In the genomic region with DNA sequence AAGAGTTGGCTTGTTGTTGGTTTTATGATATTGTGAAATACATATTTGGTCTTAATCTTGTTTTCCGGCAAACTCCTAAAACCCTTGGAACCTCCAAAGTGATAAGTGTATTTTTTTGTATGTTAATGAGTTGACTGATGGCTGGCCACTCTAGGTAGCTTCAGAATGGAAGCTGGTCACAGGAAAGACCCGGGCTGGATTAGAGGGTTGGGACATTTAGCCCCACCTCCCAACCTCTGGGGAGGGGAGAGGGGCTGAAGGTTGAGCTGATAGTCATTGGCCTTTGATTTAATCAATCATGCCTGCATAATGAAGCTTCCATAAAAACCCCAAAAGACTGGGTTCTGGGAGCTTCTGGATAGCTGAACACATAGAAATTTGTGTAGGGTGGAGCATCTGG, we compare ENCODE assay signal across 1 cellular context.
TF ChIP-seq lines count a peak whose summit lies in the region.

No MANE protein-coding gene starts in this region.

TF ChIP-seq in WTC11, 78 proteins besides CTCF, POLR2A, EP300 and RAD21 (continued from another document):
- TF ChIP-seq, protein P1, sequence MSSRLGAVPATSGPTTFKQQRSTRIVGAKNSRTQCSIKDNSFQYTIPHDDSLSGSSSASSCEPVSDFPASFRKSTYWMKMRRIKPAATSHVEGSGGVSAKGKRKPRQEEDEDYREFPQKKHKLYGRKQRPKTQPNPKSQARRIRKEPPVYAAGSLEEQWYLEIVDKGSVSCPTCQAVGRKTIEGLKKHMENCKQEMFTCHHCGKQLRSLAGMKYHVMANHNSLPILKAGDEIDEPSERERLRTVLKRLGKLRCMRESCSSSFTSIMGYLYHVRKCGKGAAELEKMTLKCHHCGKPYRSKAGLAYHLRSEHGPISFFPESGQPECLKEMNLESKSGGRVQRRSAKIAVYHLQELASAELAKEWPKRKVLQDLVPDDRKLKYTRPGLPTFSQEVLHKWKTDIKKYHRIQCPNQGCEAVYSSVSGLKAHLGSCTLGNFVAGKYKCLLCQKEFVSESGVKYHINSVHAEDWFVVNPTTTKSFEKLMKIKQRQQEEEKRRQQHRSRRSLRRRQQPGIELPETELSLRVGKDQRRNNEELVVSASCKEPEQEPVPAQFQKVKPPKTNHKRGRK (CRISPR knock-in tag; IDR thresholded peaks at IDR 0.05; ENCODE audit: borderline replicate concordance): no peak
- TF ChIP-seq, protein P2, sequence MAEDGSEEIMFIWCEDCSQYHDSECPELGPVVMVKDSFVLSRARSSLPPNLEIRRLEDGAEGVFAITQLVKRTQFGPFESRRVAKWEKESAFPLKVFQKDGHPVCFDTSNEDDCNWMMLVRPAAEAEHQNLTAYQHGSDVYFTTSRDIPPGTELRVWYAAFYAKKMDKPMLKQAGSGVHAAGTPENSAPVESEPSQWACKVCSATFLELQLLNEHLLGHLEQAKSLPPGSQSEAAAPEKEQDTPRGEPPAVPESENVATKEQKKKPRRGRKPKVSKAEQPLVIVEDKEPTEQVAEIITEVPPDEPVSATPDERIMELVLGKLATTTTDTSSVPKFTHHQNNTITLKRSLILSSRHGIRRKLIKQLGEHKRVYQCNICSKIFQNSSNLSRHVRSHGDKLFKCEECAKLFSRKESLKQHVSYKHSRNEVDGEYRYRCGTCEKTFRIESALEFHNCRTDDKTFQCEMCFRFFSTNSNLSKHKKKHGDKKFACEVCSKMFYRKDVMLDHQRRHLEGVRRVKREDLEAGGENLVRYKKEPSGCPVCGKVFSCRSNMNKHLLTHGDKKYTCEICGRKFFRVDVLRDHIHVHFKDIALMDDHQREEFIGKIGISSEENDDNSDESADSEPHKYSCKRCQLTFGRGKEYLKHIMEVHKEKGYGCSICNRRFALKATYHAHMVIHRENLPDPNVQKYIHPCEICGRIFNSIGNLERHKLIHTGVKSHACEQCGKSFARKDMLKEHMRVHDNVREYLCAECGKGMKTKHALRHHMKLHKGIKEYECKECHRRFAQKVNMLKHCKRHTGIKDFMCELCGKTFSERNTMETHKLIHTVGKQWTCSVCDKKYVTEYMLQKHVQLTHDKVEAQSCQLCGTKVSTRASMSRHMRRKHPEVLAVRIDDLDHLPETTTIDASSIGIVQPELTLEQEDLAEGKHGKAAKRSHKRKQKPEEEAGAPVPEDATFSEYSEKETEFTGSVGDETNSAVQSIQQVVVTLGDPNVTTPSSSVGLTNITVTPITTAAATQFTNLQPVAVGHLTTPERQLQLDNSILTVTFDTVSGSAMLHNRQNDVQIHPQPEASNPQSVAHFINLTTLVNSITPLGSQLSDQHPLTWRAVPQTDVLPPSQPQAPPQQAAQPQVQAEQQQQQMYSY (CRISPR knock-in tag; IDR thresholded peaks at IDR 0.05): peak; percentile 96
